ENCODE assay signal across 20 cellular contexts in the genomic region with DNA sequence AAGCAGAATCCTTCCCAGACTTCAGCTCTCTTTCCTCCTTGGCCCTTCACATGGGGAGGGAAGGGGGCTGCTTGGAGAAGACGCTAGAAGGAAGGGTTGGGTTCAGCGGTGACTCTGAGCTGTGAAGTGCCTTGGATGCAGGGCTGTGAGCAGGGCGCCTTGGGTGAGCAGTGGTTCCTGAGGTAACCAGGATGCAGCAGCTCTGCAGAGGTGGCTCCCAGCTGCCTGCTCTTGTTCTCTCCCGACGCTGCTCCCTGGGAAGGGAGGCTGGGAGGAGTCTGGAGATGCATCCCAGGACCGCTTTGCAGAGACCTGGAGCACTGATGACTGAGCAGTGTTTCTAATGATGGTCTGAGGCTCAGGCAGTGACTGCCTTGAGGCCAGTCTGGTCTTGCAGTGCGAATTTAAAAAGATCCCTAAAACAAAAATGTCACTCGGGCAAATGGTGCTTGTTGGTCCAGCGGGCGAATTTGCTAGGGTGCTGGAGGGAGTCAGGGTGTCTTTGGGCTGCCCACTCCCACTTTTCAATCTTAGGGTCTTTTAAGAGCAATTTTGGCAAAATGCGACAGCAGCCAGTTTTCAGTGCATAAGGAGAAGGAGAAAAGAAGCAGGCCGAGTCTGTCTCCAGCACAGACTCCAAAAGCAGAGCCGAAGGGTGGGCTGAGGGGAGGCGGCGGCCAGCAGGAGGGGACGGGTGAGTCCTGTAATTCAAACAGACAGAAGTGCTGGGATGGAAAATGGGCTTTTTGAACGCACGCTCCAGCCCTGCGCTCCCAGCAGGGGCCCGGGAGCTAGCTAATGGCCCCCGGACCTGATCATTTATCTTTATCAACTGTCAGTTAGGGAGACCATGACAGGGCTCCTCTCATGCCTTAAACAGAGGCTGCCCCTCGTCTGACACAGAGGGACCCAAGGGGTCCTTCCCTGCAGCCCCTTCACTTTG.
"Had no signal": no experiment of that assay in that cellular context is flagged by ENCODE, and none has a peak within 500 bp of the region (broad histone marks: within the 10 kb centered on the region; RNA-seq: fewer than 3 reads in every experiment).

No MANE protein-coding gene starts in this region.

- H3K4me3 ChIP-seq: gastroesophageal sphincter, ovary, psoas muscle had no signal

- H3K9me3 Mint-ChIP-seq: T-helper 1 cell treated with Interleukin-12 subunit alpha and Interleukin-12 subunit beta and Interleukin-4 antibody, amounts not matched to agents 30 μg/mL and 1 μg/mL, for 36 hours had no signal

- H3K36me3 ChIP-seq: gastroesophageal sphincter, ovary had no signal

- H3K4me1 ChIP-seq: gastroesophageal sphincter, psoas muscle had no signal

- H3K4me1 Mint-ChIP-seq: memory B cell, WTC11 had no signal

- H3K36me3 Mint-ChIP-seq: activated naive CD4-positive, alpha-beta T cell treated with anti-CD3 and anti-CD28 coated beads, Interleukin-2, amount 50 U/mL, for 72 hours; memory B cell; naive thymus-derived CD4-positive, alpha-beta T cell had no signal

- DNase-seq: activated T-cell treated with anti-CD3 and anti-CD28 coated beads for 4 hours; central memory CD4-positive, alpha-beta T cell; cortex of kidney; hypothalamus; left cardiac atrium; naive thymus-derived CD4-positive, alpha-beta T cell; ovary; psoas muscle; stimulated activated CD4-positive, alpha-beta T cell treated with anti-CD3 and anti-CD28 coated beads, Interleukin-4, amount 100 ng/mL, for 24 hours; stimulated activated naive CD4-positive, alpha-beta T cell treated with Interleukin-2 at 50 U/mL for 16 hours; T1000 had no signal

- ATAC-seq: activated naive CD4-positive, alpha-beta T cell treated with anti-CD3 and anti-CD28 coated beads, Interleukin-2, amount 50 U/mL, for 72 hours; gastroesophageal sphincter; left cardiac atrium; naive thymus-derived CD4-positive, alpha-beta T cell; psoas muscle; right cardiac atrium; WTC11 had no signal

- H3K9me3 ChIP-seq: ovary, psoas muscle had no signal

- H3K27ac ChIP-seq: epithelial cell of prostate, gastroesophageal sphincter, ovary, psoas muscle had no signal

- H3K27ac Mint-ChIP-seq: activated naive CD4-positive, alpha-beta T cell treated with anti-CD3 and anti-CD28 coated beads, Interleukin-2, amount 50 U/mL, for 72 hours; memory B cell; naive thymus-derived CD4-positive, alpha-beta T cell; T-helper 1 cell treated with Interleukin-12 subunit alpha and Interleukin-12 subunit beta and Interleukin-4 antibody, amounts not matched to agents 30 μg/mL and 1 μg/mL, for 36 hours; WTC11 had no signal

- H3K27me3 Mint-ChIP-seq: memory B cell had no signal

- H3K4me3 Mint-ChIP-seq: memory B cell; naive thymus-derived CD4-positive, alpha-beta T cell; neural crest cell; T-helper 1 cell treated with Interleukin-12 subunit alpha and Interleukin-12 subunit beta and Interleukin-4 antibody, amounts not matched to agents 30 μg/mL and 1 μg/mL, for 36 hours; WTC11 had no signal

- FAIRE-seq: astrocyte had no signal

- H3K27me3 ChIP-seq: ovary had no signal
